In genomic region chr19:33421368-33421767, GRCh38 we compare ENCODE assay signal across 1 cellular context.
TF ChIP-seq lines count a peak whose summit lies in the region.

No MANE protein-coding gene starts in this region.

TF ChIP-seq in HepG2, 621 proteins besides CTCF, POLR2A, EP300 and RAD21:
- TF ChIP-seq MXD3 (CRISPR knock-in tag; IDR thresholded peaks at IDR 0.05) (no peak), GATAD1 (CRISPR knock-in tag; IDR thresholded peaks at IDR 0.05) (no peak), ZNF382 (CRISPR knock-in tag; IDR thresholded peaks at IDR 0.05; ENCODE audit: borderline replicate concordance) (no peak), HNF4G (IDR thresholded peaks at IDR 0.05; ENCODE audit: borderline replicate concordance, low read depth, low read length) (0 out of 2 replicates have a peak, but pooled peaks have one; percentile 28), HNF4G (CRISPR knock-in tag; IDR thresholded peaks at IDR 0.05; ENCODE audit: borderline replicate concordance, low read depth) (no peak), CEBPG (CRISPR knock-in tag; IDR thresholded peaks at IDR 0.05) (0 out of 2 replicates have a peak, but pooled peaks have one; percentile 34), GFI1 (CRISPR knock-in tag; IDR thresholded peaks at IDR 0.05; ENCODE audit: borderline replicate concordance) (peak; percentile 52; the same call in 1 of the 2 replicates), CEBPB (IDR thresholded peaks at IDR 0.05; ENCODE audit: borderline replicate concordance, low read depth, low read length) (peak; percentile 79; the same call in 1 of the 2 replicates), HNF4A (CRISPR knock-in tag; IDR thresholded peaks at IDR 0.05) (peak; percentile 72), ZNF121 (CRISPR knock-in tag; IDR thresholded peaks at IDR 0.05) (0 out of 2 replicates have a peak, but pooled peaks have one; percentile 15)
